Comparison of ENCODE assay signal across 33 cellular contexts in genomic region chr4:1661695-1662094, GRCh38. TPM values are rescaled to one million over a fixed set of nuclear protein-coding genes. Genes with fewer than 3 reads are reported as not detected.
"Had no signal": no experiment of that assay in that cellular context is flagged by ENCODE, and none has a peak within 500 bp of the region (broad histone marks: within the 10 kb centered on the region; RNA-seq: fewer than 3 reads in every experiment).

No MANE protein-coding gene starts in this region.

- H3K4me1 ChIP-seq: ascending aorta, colonic mucosa, esophagus squamous epithelium, prostate gland, vagina had no signal

- H3K36me3 Mint-ChIP-seq: activated CD4-positive, alpha-beta memory T cell treated with anti-CD3 and anti-CD28 coated beads for 36 hours; activated naive CD8-positive, alpha-beta T cell treated with anti-CD3 and anti-CD28 coated beads, Interleukin-2, amount 10 ng/mL, durations not matched to agents 7 days and 5 days; brain; natural killer cell treated with Interleukin-12 subunit alpha and Interleukin-12 subunit beta and Interleukin-15 and Interleukin-18, amount 100 ng/mL, for 72 hours; type B pancreatic cell had no signal

- H3K36me3 ChIP-seq: ascending aorta, cardiac muscle cell, colonic mucosa, esophagus squamous epithelium, heart right ventricle, left ventricle myocardium inferior, ovary, prostate gland, vagina had no signal

- H3K4me1 Mint-ChIP-seq: activated CD4-positive, alpha-beta T cell treated with anti-CD3 and anti-CD28 coated beads, Interleukin-2, amount 10 ng/mL, durations not matched to agents 24 days and 14 days; activated naive CD8-positive, alpha-beta T cell treated with anti-CD3 and anti-CD28 coated beads, Interleukin-2, amount 10 ng/mL, durations not matched to agents 7 days and 5 days; brain; stimulated activated memory B cell treated with anti-CD40 and anti-IgM and Interleukin-4, amounts not matched to agents 10 μg/mL and 1 μg/mL and 100 μg/mL, for 72 hours; stimulated activated naive CD8-positive, alpha-beta T cell treated with anti-CD3 and anti-CD28 coated beads, Interleukin-15, amount 100 ng/mL, for 72 hours had no signal

- ATAC-seq: activated CD4-positive, CD25-positive, alpha-beta regulatory T cell treated with anti-CD3 and anti-CD28 coated beads, Interleukin-2, amount 50 U/mL, for 24 hours; heart right ventricle; mucosa of descending colon; natural killer cell treated with Interleukin-12 subunit alpha and Interleukin-12 subunit beta and Interleukin-15 and Interleukin-18, amount 100 ng/mL, for 72 hours; stimulated activated memory B cell treated with anti-CD40 and anti-IgM and Interleukin-4, amounts not matched to agents 10 μg/mL and 1 μg/mL and 100 μg/mL, for 72 hours; stimulated activated naive CD8-positive, alpha-beta T cell treated with anti-CD3 and anti-CD28 coated beads, Interleukin-15, amount 100 ng/mL, for 72 hours had no signal

- H3K27me3 Mint-ChIP-seq: activated CD4-positive, alpha-beta memory T cell treated with anti-CD3 and anti-CD28 coated beads for 36 hours; activated CD4-positive, alpha-beta T cell treated with anti-CD3 and anti-CD28 coated beads, Interleukin-2, amount 10 ng/mL, durations not matched to agents 24 days and 14 days; activated naive CD8-positive, alpha-beta T cell treated with anti-CD3 and anti-CD28 coated beads, Interleukin-2, amount 10 ng/mL, durations not matched to agents 7 days and 5 days; brain; natural killer cell treated with Interleukin-12 subunit alpha and Interleukin-12 subunit beta and Interleukin-15 and Interleukin-18, amount 100 ng/mL, for 72 hours; stimulated activated memory B cell treated with anti-CD40 and anti-IgM and Interleukin-4, amounts not matched to agents 10 μg/mL and 1 μg/mL and 100 μg/mL, for 72 hours; stimulated activated naive CD8-positive, alpha-beta T cell treated with anti-CD3 and anti-CD28 coated beads, Interleukin-15, amount 100 ng/mL, for 72 hours; type B pancreatic cell had no signal

- H3K4me2 ChIP-seq: smooth muscle cell had no signal

- H3K27me3 ChIP-seq: ascending aorta, cardiac muscle cell, colonic mucosa, esophagus squamous epithelium, heart right ventricle, ovary, vagina had no signal

- H3K4me3 Mint-ChIP-seq: activated CD4-positive, alpha-beta memory T cell treated with anti-CD3 and anti-CD28 coated beads for 36 hours; activated CD4-positive, alpha-beta T cell treated with anti-CD3 and anti-CD28 coated beads, Interleukin-2, amount 10 ng/mL, durations not matched to agents 24 days and 14 days; activated naive CD4-positive, alpha-beta T cell treated with anti-CD3 and anti-CD28 coated beads for 36 hours; activated naive CD8-positive, alpha-beta T cell treated with anti-CD3 and anti-CD28 coated beads, Interleukin-2, amount 10 ng/mL, durations not matched to agents 7 days and 5 days; activated T-helper 1 cell treated with anti-CD3 and anti-CD28 coated beads, Interleukin-12 subunit alpha, Interleukin-12 subunit beta, Interleukin-2, Interleukin-4 antibody, amounts not matched to agents 30 ng/mL and 10 ng/mL and 1 ng/mL, durations not matched to agents 14 hours and 24 hours and 36 hours; brain; natural killer cell treated with Interleukin-12 subunit alpha and Interleukin-12 subunit beta and Interleukin-15 and Interleukin-18, amount 100 ng/mL, for 72 hours; stimulated activated memory B cell treated with anti-CD40 and anti-IgM and Interleukin-4, amounts not matched to agents 10 μg/mL and 1 μg/mL and 100 μg/mL, for 72 hours; stimulated activated naive CD8-positive, alpha-beta T cell treated with anti-CD3 and anti-CD28 coated beads, Interleukin-15, amount 100 ng/mL, for 72 hours; type B pancreatic cell had no signal

- H3K9me3 Mint-ChIP-seq: activated CD4-positive, alpha-beta memory T cell treated with anti-CD3 and anti-CD28 coated beads for 36 hours; activated CD4-positive, alpha-beta T cell treated with anti-CD3 and anti-CD28 coated beads, Interleukin-2, amount 10 ng/mL, durations not matched to agents 24 days and 14 days; activated naive CD4-positive, alpha-beta T cell treated with anti-CD3 and anti-CD28 coated beads for 36 hours; activated naive CD8-positive, alpha-beta T cell treated with anti-CD3 and anti-CD28 coated beads, Interleukin-2, amount 10 ng/mL, durations not matched to agents 7 days and 5 days; activated T-helper 1 cell treated with anti-CD3 and anti-CD28 coated beads, Interleukin-12 subunit alpha, Interleukin-12 subunit beta, Interleukin-2, Interleukin-4 antibody, amounts not matched to agents 30 ng/mL and 10 ng/mL and 1 ng/mL, durations not matched to agents 14 hours and 24 hours and 36 hours; brain; natural killer cell treated with Interleukin-12 subunit alpha and Interleukin-12 subunit beta and Interleukin-15 and Interleukin-18, amount 100 ng/mL, for 72 hours; stimulated activated memory B cell treated with anti-CD40 and anti-IgM and Interleukin-4, amounts not matched to agents 10 μg/mL and 1 μg/mL and 100 μg/mL, for 72 hours; stimulated activated naive CD8-positive, alpha-beta T cell treated with anti-CD3 and anti-CD28 coated beads, Interleukin-15, amount 100 ng/mL, for 72 hours; type B pancreatic cell had no signal

- FAIRE-seq: endometrium had no signal

- H3K4me3 ChIP-seq: ascending aorta, cardiac muscle cell, colonic mucosa, esophagus squamous epithelium, heart right ventricle, left ventricle myocardium inferior, mucosa of descending colon, ovary, prostate gland, smooth muscle cell, vagina had no signal

- H3K27ac Mint-ChIP-seq: activated CD4-positive, alpha-beta memory T cell treated with anti-CD3 and anti-CD28 coated beads for 36 hours; activated CD4-positive, alpha-beta T cell treated with anti-CD3 and anti-CD28 coated beads, Interleukin-2, amount 10 ng/mL, durations not matched to agents 24 days and 14 days; activated naive CD4-positive, alpha-beta T cell treated with anti-CD3 and anti-CD28 coated beads for 36 hours; activated naive CD8-positive, alpha-beta T cell treated with anti-CD3 and anti-CD28 coated beads, Interleukin-2, amount 10 ng/mL, durations not matched to agents 7 days and 5 days; activated T-helper 1 cell treated with anti-CD3 and anti-CD28 coated beads, Interleukin-12 subunit alpha, Interleukin-12 subunit beta, Interleukin-2, Interleukin-4 antibody, amounts not matched to agents 30 ng/mL and 10 ng/mL and 1 ng/mL, durations not matched to agents 14 hours and 24 hours and 36 hours; natural killer cell treated with Interleukin-12 subunit alpha and Interleukin-12 subunit beta and Interleukin-15 and Interleukin-18, amount 100 ng/mL, for 72 hours; stimulated activated memory B cell treated with anti-CD40 and anti-IgM and Interleukin-4, amounts not matched to agents 10 μg/mL and 1 μg/mL and 100 μg/mL, for 72 hours; stimulated activated naive CD8-positive, alpha-beta T cell treated with anti-CD3 and anti-CD28 coated beads, Interleukin-15, amount 100 ng/mL, for 72 hours; type B pancreatic cell had no signal

- H3K9me3 ChIP-seq: ascending aorta, colonic mucosa, esophagus squamous epithelium, heart right ventricle, left ventricle myocardium inferior, mucosa of descending colon, ovary, prostate gland, vagina had no signal

- DNase-seq: activated CD4-positive, alpha-beta memory T cell treated with anti-CD3 and anti-CD28 coated beads for 36 hours; activated CD4-positive, alpha-beta T cell treated with anti-CD3 and anti-CD28 coated beads, Interleukin-2, amount 10 ng/mL, durations not matched to agents 24 days and 14 days; activated CD8-positive, alpha-beta memory T cell treated with anti-CD3 and anti-CD28 coated beads, Interleukin-2, amount 50 U/mL, for 4 hours; activated effector memory CD4-positive, alpha-beta T cell treated with anti-CD3 and anti-CD28 coated beads, Interleukin-2, amount 50 U/mL, for 16 hours; activated naive CD4-positive, alpha-beta T cell treated with anti-CD3 and anti-CD28 coated beads for 36 hours; activated naive CD8-positive, alpha-beta T cell treated with anti-CD3 and anti-CD28 coated beads, Interleukin-2, amount 10 ng/mL, durations not matched to agents 7 days and 5 days; activated T-cell treated with anti-CD3 and anti-CD28 coated beads, Interleukin-2, amount 50 U/mL, for 1 hour; cerebellar nuclear complex; colonic mucosa; effector CD8-positive, alpha-beta T cell; esophagus squamous epithelium; foreskin melanocyte; heart right ventricle; left ventricle myocardium inferior; mucosa of descending colon; ovary; stimulated activated CD4-positive, alpha-beta T cell treated with anti-CD3 and anti-CD28 coated beads, Interleukin-1b, Interleukin-23, amount 100 ng/mL, for 48 hours; stimulated activated CD4-positive, alpha-beta T cell treated with anti-CD3 and anti-CD28 coated beads, Interleukin-4, amount 100 ng/mL, for 4 hours; stimulated activated CD8-positive, alpha-beta memory T cell treated with anti-CD3 and anti-CD28 coated beads, Interleukin-4, amount 100 ng/mL, for 48 hours; stimulated activated naive CD8-positive, alpha-beta T cell treated with anti-CD3 and anti-CD28 coated beads, Interleukin-15, amount 100 ng/mL, for 72 hours had no signal

- H3K27ac ChIP-seq: ascending aorta, cardiac muscle cell, colonic mucosa, epithelial cell of prostate, esophagus squamous epithelium, heart right ventricle, left ventricle myocardium inferior, ovary, prostate gland, vagina had no signal

RNA-seq across cellular contexts. Expression of gene FAM53A, which starts 22.4 kb away (rescaled TPM):
- total RNA-seq: ascending aorta, smooth muscle cell had no signal
